Comparison of ENCODE assay signal across 8 cellular contexts in genomic region chr17:68511671-68512246, GRCh38. TPM values are rescaled to one million over a fixed set of nuclear protein-coding genes. Genes with fewer than 3 reads are reported as not detected.
DNase-seq lines count a peak whose midpoint lies in the region; ATAC-seq, FAIRE-seq and TF ChIP-seq lines count a peak whose summit lies in the region.

No MANE protein-coding gene starts in this region.

- H3K4me3 ChIP-seq in BLaER1 (peak overlapping the region; percentile 94), endothelial cell of umbilical vein (replicated peaks in 1 of 3; ENCODE audit: insufficient read depth in 1 of 3, low read depth in 1 of 3, low read length in 3 of 3) (peak overlapping the region; percentile 0 to 84 (median 83)), mononuclear cell (ENCODE audit: low read length) (peak overlapping the region; percentile 69)

- H3K79me2 ChIP-seq in endothelial cell of umbilical vein (ENCODE audit: control insufficient read depth, insufficient read depth, low read length) = peaks cover 39% of the 10 kb centered on the region

- CTCF ChIA-PET in endothelial cell of umbilical vein (lab: Charles Lee) = no interaction called here

- H3K4me2 ChIP-seq in BLaER1 = peak overlapping the region; percentile 87
- peak overlapping the region; percentile 19 for H3K4me2 ChIP-seq in endothelial cell of umbilical vein (ENCODE audit: insufficient read depth, low read length)

- H3K36me3 ChIP-seq in BLaER1 (peaks cover 12% of the 10 kb centered on the region), endothelial cell of umbilical vein (ENCODE audit: control insufficient read depth in 2 of 2, extremely low read depth in 1 of 2, insufficient read depth in 2 of 2, low read length in 2 of 2) (no peaks in the 10 kb centered on the region)

- FAIRE-seq in endothelial cell of umbilical vein (lab: Jason Lieb, UNC) = no peak

- intact Hi-C loops in endothelial cell of umbilical vein (cut with micrococcal nuclease) = loop anchor here (5.0 kb wide), 1 partner anchor 254 kb away; no protein-coding TSS in a partner anchor

- TF ChIP-seq CTCF in endothelial cell of umbilical vein (IDR thresholded peaks at IDR 0.05; ENCODE audit: extremely low read depth in 1 of 2, insufficient read depth in 1 of 2, low read depth in 1 of 2, low read length in 2 of 2) = no peak

- H3K4me1 ChIP-seq in BLaER1 (peaks cover 29% of the 10 kb centered on the region), endothelial cell of umbilical vein (ENCODE audit: control insufficient read depth, extremely low read depth, insufficient read depth, low read length) (peaks cover 18% of the 10 kb centered on the region), mononuclear cell (ENCODE audit: insufficient read depth, low read length) (peaks cover 46% of the 10 kb centered on the region)

- DNase-seq in NCI-H524 (lab: John Stamatoyannopoulos, UW) (peak; percentile 85 to 95), endothelial cell of umbilical vein (ENCODE audit: low read depth, low spot score) (peak; percentile 55)
- DNase-seq in activated CD8-positive, alpha-beta memory T cell treated with anti-CD3 and anti-CD28 coated beads for 48 hours (ENCODE audit: low read depth in 2 of 3, low spot score in 2 of 3) = peak in 2 of 3 experiments; percentile 33 to 38
- peak; percentile 57 to 65 for DNase-seq in stimulated activated CD8-positive, alpha-beta memory T cell treated with anti-CD3 and anti-CD28 coated beads, Interleukin-4, amount 100 ng/mL, for 4 hours (ENCODE audit: low read depth in 2 of 2, low spot score in 1 of 2)

- peak overlapping the region; percentile 91 for H3K9ac ChIP-seq in BLaER1
- peak overlapping the region; percentile 97 for H3K9ac ChIP-seq in endothelial cell of umbilical vein (replicated peaks; ENCODE audit: extremely low read depth, insufficient read depth, low read length)

- no peaks in the 10 kb centered on the region for H3K27me3 ChIP-seq in BLaER1
- H3K27me3 ChIP-seq in endothelial cell of umbilical vein (ENCODE audit: control insufficient read depth in 2 of 2, insufficient read depth in 2 of 2, low read length in 2 of 2) = no peaks in the 10 kb centered on the region
- no peaks in the 10 kb centered on the region for H3K27me3 ChIP-seq in mononuclear cell (ENCODE audit: insufficient read depth, low read length)

- dilution Hi-C loops in endothelial cell of umbilical vein (cut with MboI; ENCODE audit: extremely low pct_ligation_motif_present, low sequenced_read_pairs) = no loop called here

- peak; percentile 32 for ATAC-seq in HG03175 (IDR thresholded peaks at IDR 0.05; ENCODE audit: unreplicated experiment)

- in situ Hi-C loops in GM18951 (cut with MboI; ENCODE audit: low sequenced_read_pairs, unreplicated experiment) = no loop called here

- H3K9me3 ChIP-seq in BLaER1 (no peaks in the 10 kb centered on the region), endothelial cell of umbilical vein (replicated peaks; ENCODE audit: control insufficient read depth, insufficient read depth, low read length) (no peaks in the 10 kb centered on the region), mononuclear cell (ENCODE audit: low read depth, low read length) (no peaks in the 10 kb centered on the region)

- POLR2A ChIA-PET in endothelial cell of umbilical vein (lab: Charles Lee) = no interaction called here

- peak overlapping the region; percentile 86 for H2AFZ ChIP-seq in endothelial cell of umbilical vein (ENCODE audit: low read depth, low read length)

- H3K27ac ChIP-seq in BLaER1 (peak overlapping the region; percentile 88), endothelial cell of umbilical vein (ENCODE audit: insufficient read depth, low read depth, low read length) (peak overlapping the region; percentile 86)

- TF ChIP-seq POLR2A in GM18951 (IDR thresholded peaks at IDR 0.05; ENCODE audit: extremely low read depth, insufficient read depth, insufficient read length) = peak; percentile 50
- no peak for TF ChIP-seq POLR2A in endothelial cell of umbilical vein (IDR thresholded peaks at IDR 0.05; ENCODE audit: low read depth, low read length)

- BruUV-seq in endothelial cell of umbilical vein (replicated peaks; lab: Mats Ljungman, UMichigan) = no TSS peak

- H4K20me1 ChIP-seq in BLaER1 (peaks cover 36% of the 10 kb centered on the region), endothelial cell of umbilical vein (replicated peaks; ENCODE audit: control insufficient read depth, extremely low read depth, insufficient read depth, low read length) (peaks cover 3% of the 10 kb centered on the region)

- H3K9me1 ChIP-seq in endothelial cell of umbilical vein (replicated peaks; ENCODE audit: control insufficient read depth, extremely low read depth, insufficient read depth, low read length) = no peaks in the 10 kb centered on the region

TF ChIP-seq in endothelial cell of umbilical vein, 7 proteins besides CTCF, POLR2A, EP300 and RAD21:
- peak; percentile 39 for TF ChIP-seq MAX (IDR thresholded peaks at IDR 0.05; ENCODE audit: insufficient read depth, insufficient read length)
- no peak for TF ChIP-seq MYC (IDR thresholded peaks at IDR 0.05; ENCODE audit: low read depth, low read length)

RNA-seq across cellular contexts. Expression of gene PRKAR1A, which starts 0.5 kb away (rescaled TPM):
- 238 and 257 TPM in 2 replicates for total RNA-seq in endothelial cell of umbilical vein
- 72.9 and 92.0 TPM in 2 replicates for polyA plus RNA-seq in endothelial cell of umbilical vein
- polyA plus RNA-seq in endothelial cell of umbilical vein (2011; cell fraction: cytosol; rRNA removed) = 95.9 and 100.0 TPM in 2 replicates
- 123 and 157 TPM in 2 replicates for polyA plus RNA-seq in endothelial cell of umbilical vein (2011; cell fraction: nucleus; rRNA removed)
- polyA plus RNA-seq in endothelial cell of umbilical vein (2012) = 166 and 194 TPM in 2 replicates
- 340 and 428 TPM in 2 replicates for polyA minus RNA-seq in endothelial cell of umbilical vein
- 163 TPM for polyA minus RNA-seq in endothelial cell of umbilical vein (2011; cell fraction: cytosol; rRNA and poly(A)+ RNA removed)
- polyA minus RNA-seq in endothelial cell of umbilical vein (2011; cell fraction: nucleus; rRNA and poly(A)+ RNA removed) = 240 and 318 TPM in 2 replicates
- total RNA-seq in mononuclear cell = 97.8 TPM

RNA-seq across cellular contexts. Expression of gene WIPI1, which starts 54.5 kb away (rescaled TPM):
- total RNA-seq in endothelial cell of umbilical vein (41.5 and 49.9 TPM in 2 replicates), mononuclear cell (17.8 TPM)
- 69.8 and 70.3 TPM in 2 replicates for polyA plus RNA-seq in endothelial cell of umbilical vein
- 76.5 and 78.2 TPM in 2 replicates for polyA plus RNA-seq in endothelial cell of umbilical vein (2011; cell fraction: cytosol; rRNA removed)
- 74.6 and 88.2 TPM in 2 replicates for polyA plus RNA-seq in endothelial cell of umbilical vein (2011; cell fraction: nucleus; rRNA removed)
- 53.7 and 71.7 TPM in 2 replicates for polyA plus RNA-seq in endothelial cell of umbilical vein (2012)
- polyA minus RNA-seq in endothelial cell of umbilical vein = 80.8 and 96.2 TPM in 2 replicates
- polyA minus RNA-seq in endothelial cell of umbilical vein (2011; cell fraction: cytosol; rRNA and poly(A)+ RNA removed) = 4.9 TPM
- 59.8 and 75.3 TPM in 2 replicates for polyA minus RNA-seq in endothelial cell of umbilical vein (2011; cell fraction: nucleus; rRNA and poly(A)+ RNA removed)

Comparison
In these comparisons a context has a peak if more than half of its experiments do, and no peak if none do; other contexts are left out.
1. Peak in every context shown above with its lines: DNase-seq, ATAC-seq, H3K4me3 ChIP-seq and H3K27ac ChIP-seq.
2. DNase-seq: peak in every context shown above with its lines; median percentile 90 in NCI-H524; 61 in stimulated activated CD8-positive, alpha-beta memory T cell treated with anti-CD3 and anti-CD28 coated beads, Interleukin-4, amount 100 ng/mL, for 4 hours; 55 in endothelial cell of umbilical vein; 36 in activated CD8-positive, alpha-beta memory T cell treated with anti-CD3 and anti-CD28 coated beads for 48 hours.